17 cellular contexts compared by ENCODE assay signal in the genomic region with DNA sequence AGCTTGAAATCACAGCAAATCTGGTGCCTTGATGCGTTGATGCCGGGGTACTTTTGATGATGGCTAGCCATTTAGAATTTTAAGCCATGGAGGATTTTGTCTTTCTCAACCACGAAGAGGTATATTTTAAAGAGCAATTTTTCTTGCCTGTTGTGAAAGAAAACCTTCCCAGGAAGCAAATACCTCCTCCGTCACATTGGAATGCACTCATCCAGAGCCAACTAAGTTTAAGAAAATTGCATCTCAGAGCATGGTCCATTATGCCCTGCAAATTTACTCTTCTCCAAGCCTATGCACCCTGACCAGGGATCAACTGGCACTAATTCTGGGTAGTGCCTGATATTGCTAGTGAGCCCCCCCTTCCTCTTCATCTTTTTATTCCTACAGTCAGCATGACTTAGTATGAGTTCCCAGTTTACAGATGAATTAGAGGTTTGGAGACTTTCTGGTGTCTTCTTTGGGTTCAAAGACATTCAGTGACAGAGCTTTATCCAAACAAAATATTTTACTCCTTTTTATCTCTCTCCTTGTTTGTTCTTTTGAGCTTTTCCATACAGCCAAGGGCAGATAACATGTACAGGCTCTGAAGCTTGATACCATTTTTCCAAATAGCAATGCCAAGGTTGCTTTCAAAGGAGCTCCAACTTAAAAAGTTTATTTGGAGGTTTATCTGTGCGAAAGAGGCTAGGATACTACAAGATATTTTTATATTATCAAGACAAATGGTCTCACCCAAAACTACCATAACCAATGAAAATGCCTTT. TPM values are rescaled to one million over a fixed set of nuclear protein-coding genes. Genes with fewer than 3 reads are reported as not detected.
DNase-seq lines count a peak whose midpoint lies in the region; ATAC-seq and TF ChIP-seq lines count a peak whose summit lies in the region.
"Had no signal": no experiment of that assay in that cellular context is flagged by ENCODE, and none has a peak within 500 bp of the region (broad histone marks: within the 10 kb centered on the region; RNA-seq: fewer than 3 reads in every experiment).

No MANE protein-coding gene starts in this region.

- DNase-seq in NCI-H2227 treated with DMSO at 0.1 percent for 48 hours (lab: John Stamatoyannopoulos, UW) (peak; percentile 12), NCI-H2227 (lab: John Stamatoyannopoulos, UW; ENCODE audit: unreplicated experiment) (no peak), adipocyte (ENCODE audit: low read depth) (peak; percentile 45), left lung (no peak), thoracic aorta (ENCODE audit: low spot score) (no peak), NOMO-1 (lab: John Stamatoyannopoulos, UW; ENCODE audit: unreplicated experiment in 2 of 2) (no peak), NCI-H82 treated with DMSO at 0.1 percent for 48 hours (lab: John Stamatoyannopoulos, UW; ENCODE audit: unreplicated experiment) (no peak)
- DNase-seq: activated naive CD4-positive, alpha-beta T cell treated with anti-CD3 and anti-CD28 coated beads for 36 hours; CD8-positive, alpha-beta memory T cell; central memory CD4-positive, alpha-beta T cell; NCI-H1105; NCI-H2171; stimulated activated CD4-positive, alpha-beta T cell treated with anti-CD3 and anti-CD28 coated beads, Interleukin-4, amount 100 ng/mL, for 4 hours had no signal

- H3K27ac ChIP-seq in left lung, result peak overlapping the region in 1 of 2 donors; percentile 53
- H3K27ac ChIP-seq in thoracic aorta, result peak overlapping the region; percentile 44 to 64
- H3K27ac ChIP-seq: 22Rv1 had no signal

- ATAC-seq in left lung (peak; percentile 78), thoracic aorta (ENCODE audit: insufficient number of reproducible peaks, low FRiP score, low read depth) (no peak), GM21528 (IDR thresholded peaks at IDR 0.05; ENCODE audit: low FRiP score, unreplicated experiment) (no peak)
- ATAC-seq: sciatic nerve had no signal

- TF ChIP-seq CTCF in left lung (IDR thresholded peaks at IDR 0.05), result no peak
- TF ChIP-seq CTCF in thoracic aorta (IDR thresholded peaks at IDR 0.05), result no peak

- H3K9me3 ChIP-seq in adipocyte (ENCODE audit: control insufficient read depth, low read length) (no peaks in the 10 kb centered on the region), left lung (no peaks in the 10 kb centered on the region), thoracic aorta (no peaks in the 10 kb centered on the region)

- no peak overlapping the region for H3K9ac ChIP-seq in adipocyte (ENCODE audit: low read length)

- H3K4me3 ChIP-seq in adipocyte (ENCODE audit: low read length) (no peak overlapping the region), left lung (no peak overlapping the region), thoracic aorta (peak overlapping the region; percentile 28)
- H3K4me3 ChIP-seq: lung had no signal

- H3K27me3 ChIP-seq in adipocyte (replicated peaks; ENCODE audit: control insufficient read depth, insufficient read depth, low read length), result no peaks in the 10 kb centered on the region
- no peaks in the 10 kb centered on the region for H3K27me3 ChIP-seq in left lung
- no peaks in the 10 kb centered on the region for H3K27me3 ChIP-seq in thoracic aorta (replicated peaks; ENCODE audit: insufficient read depth)

- peaks cover 8% of the 10 kb centered on the region for H3K4me1 ChIP-seq in adipocyte (ENCODE audit: control insufficient read depth, insufficient read depth, low read length)
- H3K4me1 ChIP-seq in left lung, result peaks cover 5 to 10% of the 10 kb centered on the region in 2 donors
- H3K4me1 ChIP-seq in thoracic aorta (ENCODE audit: control insufficient read depth in 1 of 2, low read depth in 2 of 2), result peaks cover 25 to 49% of the 10 kb centered on the region in 2 donors

- intact Hi-C loops in left lung (cut with DNase I), result no loop called here

- H3K36me3 ChIP-seq in adipocyte (ENCODE audit: control insufficient read depth, insufficient read depth, low read length, severe bottlenecking) (no peaks in the 10 kb centered on the region), left lung (no peaks in the 10 kb centered on the region), thoracic aorta (no peaks in the 10 kb centered on the region)

RNA-seq across cellular contexts. Expression of gene ANK3, which starts 56.6 kb away (rescaled TPM):
- total RNA-seq in left lung, result 10 to 100 TPM; 63.7 to 74.1 TPM
- total RNA-seq in thoracic aorta, result 100 to 1,000 TPM in 1 of 2 donors, 10 to 100 TPM in 1; 55.4 to 126 TPM

Comparison
In these comparisons a context has a peak if more than half of its experiments do, and no peak if none do; other contexts are left out.
1. DNase-seq: peak in NCI-H2227 treated with DMSO at 0.1 percent for 48 hours (single experiment) and adipocyte (single experiment); none in NCI-H2227 (single experiment), left lung (0 of 2), thoracic aorta (single experiment), NOMO-1 (0 of 2) and NCI-H82 treated with DMSO at 0.1 percent for 48 hours (single experiment).